In the genomic region with DNA sequence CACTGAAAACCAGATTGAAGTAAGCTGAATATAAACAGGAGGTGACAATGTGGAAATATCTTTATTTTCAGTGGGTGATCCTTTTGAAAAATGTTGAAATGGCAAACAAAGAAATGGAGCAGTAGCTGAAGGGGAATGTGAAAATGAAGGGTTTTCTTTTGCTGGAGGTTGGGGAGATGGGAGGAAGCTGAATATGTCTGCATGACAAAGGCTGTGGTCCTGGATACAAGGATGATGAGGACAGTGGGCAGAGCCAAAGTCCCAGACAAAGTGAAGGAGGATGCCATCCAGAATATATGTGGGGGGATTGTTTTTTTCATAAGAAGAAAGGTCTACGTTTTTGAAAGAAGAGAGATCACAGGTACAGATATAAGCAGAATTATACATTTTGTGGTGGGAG, we compare ENCODE assay signal across 24 cellular contexts. TPM values are rescaled to one million over a fixed set of nuclear protein-coding genes. Genes with fewer than 3 reads are reported as not detected.
"Had no signal": no experiment of that assay in that cellular context is flagged by ENCODE, and none has a peak within 500 bp of the region (broad histone marks: within the 10 kb centered on the region; RNA-seq: fewer than 3 reads in every experiment).

No MANE protein-coding gene starts in this region.

- H3K9me3 Mint-ChIP-seq: T-cell had no signal

- H3K9me3 ChIP-seq: SK-N-SH had no signal

- H3K27me3 Mint-ChIP-seq: T-cell had no signal

- FAIRE-seq: HTR-8/SVneo had no signal

- H3K4me3 Mint-ChIP-seq: T-cell had no signal

- H3K27ac ChIP-seq: HL-60, RWPE1 had no signal

- H3K4me2 ChIP-seq: SK-N-SH had no signal

- H3K9ac ChIP-seq: SK-N-SH had no signal

- DNase-seq: KBM-7, MV-4-11, NCI-H1048, NCI-H1105, NCI-H1417, NCI-H1436 treated with DMSO at 0.1 percent for 48 hours, NCI-H1694, NCI-H187 treated with DMSO at 0.1 percent for 48 hours, NCI-H2081, NCI-H2171, NCI-H345, NCI-H446 treated with DMSO at 0.1 percent for 48 hours, NCI-H510A treated with DMSO at 0.1 percent for 48 hours, NCI-H526 treated with DMSO at 0.1 percent for 48 hours, NCI-H748 treated with DMSO at 0.1 percent for 48 hours, SHP77, SK-N-SH, SW 1271, T-cell had no signal

- ATAC-seq: Panc1, T-cell had no signal

- H3K9me2 ChIP-seq: SK-N-SH had no signal

- H3K27ac Mint-ChIP-seq: T-cell had no signal

RNA-seq across cellular contexts. Expression of gene CDK15, which starts 32.3 kb away (rescaled TPM):
- total RNA-seq: MCF 10A, T-cell had no signal
